In genomic region chr2:44244135-44244871, GRCh38 we compare ENCODE assay signal across 8 cellular contexts. TPM values are rescaled to one million over a fixed set of nuclear protein-coding genes. Genes with fewer than 3 reads are reported as not detected.
DNase-seq lines count a peak whose midpoint lies in the region; ATAC-seq and TF ChIP-seq lines count a peak whose summit lies in the region.

No MANE protein-coding gene starts in this region.

- no peaks in the 10 kb centered on the region for H3K36me3 ChIP-seq in WERI-Rb-1

- no peak for ATAC-seq in GM19324 (IDR thresholded peaks at IDR 0.05; ENCODE audit: low FRiP score, unreplicated experiment)

- no peak overlapping the region for H3K4me3 ChIP-seq in WERI-Rb-1 (ENCODE audit: low read depth, low read length)

- no peaks in the 10 kb centered on the region for H3K27me3 ChIP-seq in WERI-Rb-1 (ENCODE audit: insufficient read depth, low read depth, severe bottlenecking)

- peak; percentile 24; the same call in 1 of the 2 replicates for TF ChIP-seq CTCF in WERI-Rb-1 (IDR thresholded peaks at IDR 0.05; ENCODE audit: low read depth, low read length)

- H3K9me3 ChIP-seq in WERI-Rb-1 (ENCODE audit: severe bottlenecking) = no peaks in the 10 kb centered on the region

- DNase-seq in AG08396 (ENCODE audit: low spot score) = peak; percentile 59
- peak; percentile 70 for DNase-seq in H4 (ENCODE audit: low spot score)
- DNase-seq in NCI-H2196 treated with DMSO at 0.1 percent for 48 hours (lab: John Stamatoyannopoulos, UW; ENCODE audit: unreplicated experiment) = peak; percentile 77
- DNase-seq in WERI-Rb-1 = peak; percentile 55
- DNase-seq in caudate nucleus (lab: John Stamatoyannopoulos, UW) = peak in 41 of 61 donors; percentile 5 to 76 (median 26)
- DNase-seq in kidney tubule cell (ENCODE audit: low spot score) = peak; percentile 84
- peak; percentile 62 for DNase-seq in stimulated activated CD4-positive, alpha-beta T cell treated with anti-CD3 and anti-CD28 coated beads, Interleukin-1b, Interleukin-23, amount 100 ng/mL, for 48 hours

- H3K27ac ChIP-seq in WERI-Rb-1 = no peak overlapping the region
- H3K27ac ChIP-seq in caudate nucleus (ENCODE audit: low read depth, low read length) = peak overlapping the region; percentile 14

RNA-seq across cellular contexts. Expression of gene SLC3A1, which starts 31.0 kb away (rescaled TPM):
- total RNA-seq in H4 (2014; rRNA removed; shearing (Covaris generic)) = 0.04 TPM in 1 of 2 replicates, not detected in the other

Comparison
In these comparisons a context has a peak if more than half of its experiments do, and no peak if none do; other contexts are left out.
1. DNase-seq: peak in every context shown above with its lines; median percentile 84 in kidney tubule cell; 77 in NCI-H2196 treated with DMSO at 0.1 percent for 48 hours; 70 in H4; 62 in stimulated activated CD4-positive, alpha-beta T cell treated with anti-CD3 and anti-CD28 coated beads, Interleukin-1b, Interleukin-23, amount 100 ng/mL, for 48 hours; 59 in AG08396; 55 in WERI-Rb-1; 26 in caudate nucleus.